Comparison of ENCODE assay signal across 9 cellular contexts in the genomic region with DNA sequence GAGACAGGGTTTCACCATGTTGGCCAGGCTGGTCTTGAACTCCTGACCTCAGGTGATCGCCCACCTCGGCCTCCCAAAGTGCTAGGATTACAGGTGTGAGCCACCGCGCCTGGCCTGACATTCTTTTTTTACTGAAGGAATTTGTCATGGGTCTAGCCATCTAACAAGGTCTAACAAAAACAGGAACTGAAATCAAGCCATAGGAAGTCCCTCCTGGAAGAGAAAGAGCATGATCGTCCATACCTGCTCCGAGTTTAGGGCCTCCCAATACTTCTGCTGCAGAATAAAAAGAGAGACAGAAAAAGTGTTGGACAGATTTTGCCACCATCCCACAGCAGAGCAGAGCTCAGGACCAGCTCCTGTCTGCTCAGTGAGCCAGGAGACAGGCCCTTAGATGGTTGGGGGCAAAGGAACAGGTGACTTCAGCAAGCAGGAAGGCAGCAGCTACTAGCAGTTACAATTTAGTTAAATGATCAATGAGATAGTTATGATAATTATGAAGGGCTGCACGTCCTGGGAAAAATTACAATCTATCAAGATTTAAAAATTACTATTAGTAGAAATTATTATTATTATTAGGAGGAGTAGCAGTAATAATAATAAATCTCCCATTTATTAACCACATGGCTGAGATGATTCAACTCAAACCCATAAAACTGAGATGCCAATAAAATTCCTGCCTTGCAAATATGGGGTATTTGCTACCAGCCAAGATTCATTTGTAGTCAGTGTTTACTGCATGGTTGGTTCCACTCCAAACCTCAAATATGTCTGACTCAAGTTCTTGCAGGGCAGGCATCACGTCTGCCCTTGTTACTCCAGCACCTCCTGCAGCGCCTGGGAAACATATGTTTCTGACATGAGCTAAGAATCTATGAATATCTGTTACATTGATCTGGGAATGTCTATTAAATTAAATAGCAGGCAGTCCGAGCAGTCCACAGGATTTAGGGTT. TPM values are rescaled to one million over a fixed set of nuclear protein-coding genes. Genes with fewer than 3 reads are reported as not detected.
A peak's percentile ranks its signal among the peaks of the same experiment; 100 is the strongest.
DNase-seq lines count a peak whose midpoint lies in the region; ATAC-seq, FAIRE-seq and TF ChIP-seq lines count a peak whose summit lies in the region.
"Had no signal": no experiment of that assay in that cellular context is flagged by ENCODE, and none has a peak within 500 bp of the region (broad histone marks: within the 10 kb centered on the region; RNA-seq: fewer than 3 reads in every experiment).

No MANE protein-coding gene starts in this region.

- ATAC-seq in Right ventricle myocardium superior (ENCODE audit: poor library complexity) (no peak), GM18909 (IDR thresholded peaks at IDR 0.05; ENCODE audit: poor library complexity, unreplicated experiment) (no peak)

- no peak for TF ChIP-seq CTCF in left ventricle myocardium inferior (IDR thresholded peaks at IDR 0.05; ENCODE audit: borderline replicate concordance)
- TF ChIP-seq CTCF in foreskin fibroblast (IDR thresholded peaks at IDR 0.05; ENCODE audit: low read depth, low read length), result no peak

- H3K4me1 ChIP-seq in left ventricle myocardium inferior (peaks cover 5% of the 10 kb centered on the region), SJCRH30 (peaks cover 19% of the 10 kb centered on the region)

- intact Hi-C loops in Right ventricle myocardium superior (cut with DNase I) (loop anchor here (5.0 kb wide), 1 partner anchor 121 kb away; no protein-coding TSS in a partner anchor), left ventricle myocardium inferior (cut with micrococcal nuclease) (loop anchor here (5.0 kb wide), 1 partner anchor 121 kb away; no protein-coding TSS in a partner anchor)

- H3K27me3 ChIP-seq in left ventricle myocardium inferior (ENCODE audit: low read depth), result no peaks in the 10 kb centered on the region
- no peaks in the 10 kb centered on the region for H3K27me3 ChIP-seq in SJCRH30

- no peaks in the 10 kb centered on the region for H3K9me3 Mint-ChIP-seq in activated CD4-positive, alpha-beta T cell treated with anti-CD3 and anti-CD28 coated beads, Interleukin-2, amount 10 ng/mL, durations not matched to agents 7 days and 5 days

- no peaks in the 10 kb centered on the region for H3K9me3 ChIP-seq in left ventricle myocardium inferior (replicated peaks)
- no peaks in the 10 kb centered on the region for H3K9me3 ChIP-seq in SJCRH30 (replicated peaks)
- H3K9me3 ChIP-seq: Caco-2 had no signal

- H3K4me1 Mint-ChIP-seq in activated CD4-positive, alpha-beta T cell treated with anti-CD3 and anti-CD28 coated beads, Interleukin-2, amount 10 ng/mL, durations not matched to agents 7 days and 5 days, result peaks cover 5% of the 10 kb centered on the region

- no peaks in the 10 kb centered on the region for H3K27me3 Mint-ChIP-seq in activated CD4-positive, alpha-beta T cell treated with anti-CD3 and anti-CD28 coated beads, Interleukin-2, amount 10 ng/mL, durations not matched to agents 7 days and 5 days

- H3K27ac ChIP-seq in left ventricle myocardium inferior (replicated peaks) (no peak overlapping the region), SJCRH30 (peak overlapping the region; percentile 62)

- CTCF ChIA-PET in activated CD4-positive, alpha-beta T cell treated with anti-CD3 and anti-CD28 coated beads, Interleukin-2, amount 10 ng/mL, durations not matched to agents 7 days and 5 days (lab: Charles Lee), result interaction anchor here (1.3 to 1.9 kb wide), 3 partner anchors 12 to 470 kb away, joined by 3 to 7 read pairs (median 5); no protein-coding TSS in a partner anchor

- no peaks in the 10 kb centered on the region for H3K36me3 Mint-ChIP-seq in activated CD4-positive, alpha-beta T cell treated with anti-CD3 and anti-CD28 coated beads, Interleukin-2, amount 10 ng/mL, durations not matched to agents 7 days and 5 days (ENCODE audit: low read depth)

- H3K27ac Mint-ChIP-seq in activated CD4-positive, alpha-beta T cell treated with anti-CD3 and anti-CD28 coated beads, Interleukin-2, amount 10 ng/mL, durations not matched to agents 7 days and 5 days, result no peak overlapping the region

- FAIRE-seq in urothelium cell line (lab: Jason Lieb, UNC), result no peak

- POLR2A ChIA-PET in activated CD4-positive, alpha-beta T cell treated with anti-CD3 and anti-CD28 coated beads, Interleukin-2, amount 10 ng/mL, durations not matched to agents 7 days and 5 days (lab: Charles Lee), result no interaction called here

- H3K4me3 ChIP-seq in left ventricle myocardium inferior (no peak overlapping the region), SJCRH30 (no peak overlapping the region), foreskin fibroblast (ENCODE audit: low read depth in 1 of 2, low read length in 2 of 2) (no peak overlapping the region)

- DNase-seq in Right ventricle myocardium superior, result peak; percentile 21
- DNase-seq in left ventricle myocardium inferior, result no peak
- DNase-seq in SJCRH30, result peak; percentile 85 to 87
- peak; percentile 99 for DNase-seq in foreskin fibroblast
- peak; percentile 93 for DNase-seq in urothelium cell line (ENCODE audit: low spot score)
- no peak for DNase-seq in activated CD4-positive, alpha-beta T cell treated with anti-CD3 and anti-CD28 coated beads, Interleukin-2, amount 10 ng/mL, durations not matched to agents 7 days and 5 days
- DNase-seq in NCI-H1930 (lab: John Stamatoyannopoulos, UW), result no peak
- DNase-seq: Caco-2 had no signal

- H3K4me3 Mint-ChIP-seq in activated CD4-positive, alpha-beta T cell treated with anti-CD3 and anti-CD28 coated beads, Interleukin-2, amount 10 ng/mL, durations not matched to agents 7 days and 5 days, result no peak overlapping the region

- H3K36me3 ChIP-seq in left ventricle myocardium inferior (peaks cover 4% of the 10 kb centered on the region), SJCRH30 (0 out of 2 replicates have a peak, but pooled peaks cover 2% of the 10 kb centered on the region)

RNA-seq across cellular contexts. Expression of a gene that starts 40.1 kb away (rescaled TPM):
- total RNA-seq in Right ventricle myocardium superior (3.6 TPM), left ventricle myocardium inferior (7.5 TPM)
- total RNA-seq in SJCRH30 (2014; rRNA removed; shearing (Covaris generic)), result 8.0 and 9.4 TPM in 2 replicates
- total RNA-seq in activated CD4-positive, alpha-beta T cell treated with anti-CD3 and anti-CD28 coated beads, Interleukin-2, amount 10 ng/mL, durations not matched to agents 7 days and 5 days, result 1 to 10 TPM; 1.9 to 2.7 TPM

Comparison
In these comparisons a context has a peak if more than half of its experiments do, and no peak if none do; other contexts are left out.
1. DNase-seq: peak in Right ventricle myocardium superior (single experiment), SJCRH30 (2 of 2), foreskin fibroblast (2 of 2) and urothelium cell line (single experiment); none in left ventricle myocardium inferior (single experiment), activated CD4-positive, alpha-beta T cell treated with anti-CD3 and anti-CD28 coated beads, Interleukin-2, amount 10 ng/mL, durations not matched to agents 7 days and 5 days (single experiment) and NCI-H1930 (0 of 2).